8 cellular contexts compared by ENCODE assay signal in genomic region chr4:102263024-102263787, GRCh38.
DNase-seq lines count a peak whose midpoint lies in the region; ATAC-seq and TF ChIP-seq lines count a peak whose summit lies in the region.

No MANE protein-coding gene starts in this region.

- no peak overlapping the region for H3K4me3 Mint-ChIP-seq in activated CD4-positive, alpha-beta T cell treated with anti-CD3 and anti-CD28 coated beads for 36 hours

- POLR2A ChIA-PET in activated CD4-positive, alpha-beta T cell treated with anti-CD3 and anti-CD28 coated beads for 36 hours (lab: Charles Lee): no interaction called here

- H3K27ac Mint-ChIP-seq in activated CD4-positive, alpha-beta T cell treated with anti-CD3 and anti-CD28 coated beads for 36 hours: no peak overlapping the region

- no peak overlapping the region for H3K4me3 ChIP-seq in lung

- CTCF ChIA-PET in activated CD4-positive, alpha-beta T cell treated with anti-CD3 and anti-CD28 coated beads for 36 hours (lab: Charles Lee): no interaction called here

- H3K9me3 ChIP-seq in lung (ENCODE audit: control insufficient read depth in 2 of 2, insufficient read depth in 1 of 2, low read length in 1 of 2): no peaks in the 10 kb centered on the region

- 50 to 72% methylated on average over 3 of the region's 3 CpGs for WGBS in lung, 2 donors

- peak; percentile 9 for TF ChIP-seq CTCF in lung (IDR thresholded peaks at IDR 0.05; ENCODE audit: control extremely low read depth, extremely low read depth)

- H3K4me1 ChIP-seq in lung (ENCODE audit: control insufficient read depth in 2 of 2, insufficient read depth in 2 of 2, low read length in 2 of 2): no peaks in the 10 kb centered on the region

- in situ Hi-C loops in T47D (cut with HindIII; ENCODE audit: low pct_unique_long_range_greater_than_20kb, low sequenced_read_pairs): no loop called here

- H3K36me3 ChIP-seq in lung (ENCODE audit: control insufficient read depth in 2 of 2, insufficient read depth in 2 of 2, low read length in 2 of 2): peaks cover 0 to 3% of the 10 kb centered on the region in 2 donors

- no peaks in the 10 kb centered on the region for H3K27me3 Mint-ChIP-seq in activated CD4-positive, alpha-beta T cell treated with anti-CD3 and anti-CD28 coated beads for 36 hours

- peak; percentile 20 for DNase-seq in activated CD4-positive, alpha-beta T cell treated with anti-CD3 and anti-CD28 coated beads for 36 hours
- no peak for DNase-seq in activated CD4-positive, alpha-beta T cell treated with anti-CD3 and anti-CD28 coated beads, Interleukin-2, amount 50 U/mL, for 1 hour
- DNase-seq in NCI-H510A (lab: John Stamatoyannopoulos, UW) (peak; percentile 6), T47D (ENCODE audit: low read depth in 1 of 2, low spot score in 1 of 2) (peak; percentile 12 to 67), lung (ENCODE audit: low spot score) (no peak), KG1 (lab: John Stamatoyannopoulos, UW) (no peak)

- H3K36me3 Mint-ChIP-seq in activated CD4-positive, alpha-beta T cell treated with anti-CD3 and anti-CD28 coated beads for 36 hours (ENCODE audit: low read depth): peaks cover 13% of the 10 kb centered on the region

- ATAC-seq in activated CD4-positive, alpha-beta T cell treated with anti-CD3 and anti-CD28 coated beads for 36 hours: peak; percentile 88
- peak; percentile 82 for ATAC-seq in GM19452 (IDR thresholded peaks at IDR 0.05; ENCODE audit: unreplicated experiment)
- peak; percentile 97 for ATAC-seq in HG03378 (IDR thresholded peaks at IDR 0.05; ENCODE audit: unreplicated experiment)
- no peak for ATAC-seq in lung (ENCODE audit: insufficient read depth, low FRiP score)

- H3K27me3 ChIP-seq in lung (ENCODE audit: control insufficient read depth, insufficient read depth): no peaks in the 10 kb centered on the region

- intact Hi-C loops in activated CD4-positive, alpha-beta T cell treated with anti-CD3 and anti-CD28 coated beads for 36 hours (cut with DNase I, micrococcal nuclease): loop anchor here (2.0 to 5.0 kb wide), 2 partner anchors 82 to 364 kb away; partner anchors contain the start of gene SLC39A8 (in 1 of the 2)

- no peaks in the 10 kb centered on the region for H3K9me3 Mint-ChIP-seq in activated CD4-positive, alpha-beta T cell treated with anti-CD3 and anti-CD28 coated beads for 36 hours (ENCODE audit: low read depth)

- no peak overlapping the region for H3K27ac ChIP-seq in lung (ENCODE audit: low read depth in 1 of 2, low read length in 1 of 2)

- H3K4me1 Mint-ChIP-seq in activated CD4-positive, alpha-beta T cell treated with anti-CD3 and anti-CD28 coated beads for 36 hours: peaks cover 10% of the 10 kb centered on the region

Comparison
In these comparisons a context has a peak if more than half of its experiments do, and no peak if none do; other contexts are left out.
1. DNase-seq: peak in activated CD4-positive, alpha-beta T cell treated with anti-CD3 and anti-CD28 coated beads for 36 hours (single experiment), NCI-H510A (single experiment) and T47D (2 of 2); none in activated CD4-positive, alpha-beta T cell treated with anti-CD3 and anti-CD28 coated beads, Interleukin-2, amount 50 U/mL, for 1 hour (single experiment), lung (single experiment) and KG1 (single experiment).